7 cellular contexts compared by ENCODE assay signal in the genomic region with DNA sequence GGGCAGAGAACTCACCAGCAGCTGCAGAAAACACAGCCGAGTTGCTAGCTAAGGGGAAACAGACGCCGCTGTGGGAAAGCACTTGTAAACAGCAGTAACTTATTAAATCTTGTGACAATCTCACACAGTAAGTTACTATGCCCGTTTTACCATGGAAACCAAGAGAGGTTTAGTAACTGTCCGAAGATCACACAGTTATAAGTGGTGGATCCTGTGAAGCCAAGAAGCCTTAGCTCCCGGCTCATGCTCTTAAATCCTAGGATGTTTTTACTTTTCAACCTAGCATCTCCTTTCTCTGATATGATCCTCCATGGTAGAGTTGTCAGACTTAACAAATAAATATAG. TPM values are rescaled to one million over a fixed set of nuclear protein-coding genes. Genes with fewer than 3 reads are reported as not detected.
DNase-seq lines count a peak whose midpoint lies in the region; ATAC-seq and TF ChIP-seq lines count a peak whose summit lies in the region.

No MANE protein-coding gene starts in this region.

- no peaks in the 10 kb centered on the region for H3K9me3 ChIP-seq in HEK293 (ENCODE audit: control insufficient read depth, insufficient read depth, low read depth, low read length)
- H3K9me3 ChIP-seq in smooth muscle cell (replicated peaks; ENCODE audit: low read depth): no peaks in the 10 kb centered on the region

- peaks cover 28% of the 10 kb centered on the region for H3K79me2 ChIP-seq in smooth muscle cell (ENCODE audit: low read depth)

- H3K27ac ChIP-seq in HEK293 (ENCODE audit: extremely low read depth, low read depth, low read length) (peak overlapping the region; percentile 80; the same call in 1 of the 2 replicates), smooth muscle cell (ENCODE audit: low read depth) (peak overlapping the region; percentile 77)

- H3F3A ChIP-seq in smooth muscle cell (ENCODE audit: low read depth): peaks cover 43% of the 10 kb centered on the region

- CTCF ChIA-PET in HEK293 (lab: Yijun Ruan, JAX): interaction anchor here (0.5 to 2.4 kb wide), 20 partner anchors 10 to 1952 kb away, joined by 3 to 23 read pairs (median 4); no protein-coding TSS in a partner anchor

- ATAC-seq in GM21390 (IDR thresholded peaks at IDR 0.05; ENCODE audit: unreplicated experiment): no peak
- no peak for ATAC-seq in HG03039 (IDR thresholded peaks at IDR 0.05; ENCODE audit: unreplicated experiment)

- H3K9ac ChIP-seq in smooth muscle cell (ENCODE audit: low read depth): no peak overlapping the region

- H3K4me1 Mint-ChIP-seq in activated T-helper 1 cell treated with anti-CD3 and anti-CD28 coated beads, Interleukin-12 subunit alpha, Interleukin-12 subunit beta, Interleukin-2, Interleukin-4 antibody, amounts not matched to agents 30 ng/mL and 10 ng/mL and 1 ng/mL, durations not matched to agents 14 hours and 24 hours and 36 hours (ENCODE audit: low read depth): peaks cover 11% of the 10 kb centered on the region

- no peak overlapping the region for H3K4me3 ChIP-seq in HEK293 (ENCODE audit: low read depth, low read length)
- peak overlapping the region; percentile 55 for H3K4me3 ChIP-seq in iPS-11a (ENCODE audit: low read depth, low read length)
- peak overlapping the region; percentile 75 for H3K4me3 ChIP-seq in smooth muscle cell

- H4K20me1 ChIP-seq in smooth muscle cell (ENCODE audit: low read depth): peaks cover 27% of the 10 kb centered on the region

- peak overlapping the region; percentile 91 for H3K4me2 ChIP-seq in smooth muscle cell

- 10% methylated on average over 6 of the region's 6 CpGs for WGBS in smooth muscle cell (ENCODE audit: low lambda C conversion rate)

- intact Hi-C loops in activated T-helper 1 cell treated with anti-CD3 and anti-CD28 coated beads, Interleukin-12 subunit alpha, Interleukin-12 subunit beta, Interleukin-2, Interleukin-4 antibody, amounts not matched to agents 30 ng/mL and 10 ng/mL and 1 ng/mL, durations not matched to agents 14 hours and 24 hours and 36 hours (cut with micrococcal nuclease): no loop called here

- H3K36me3 Mint-ChIP-seq in activated T-helper 1 cell treated with anti-CD3 and anti-CD28 coated beads, Interleukin-12 subunit alpha, Interleukin-12 subunit beta, Interleukin-2, Interleukin-4 antibody, amounts not matched to agents 30 ng/mL and 10 ng/mL and 1 ng/mL, durations not matched to agents 14 hours and 24 hours and 36 hours (ENCODE audit: low read depth): no peaks in the 10 kb centered on the region

- no peaks in the 10 kb centered on the region for H3K9me3 Mint-ChIP-seq in activated T-helper 1 cell treated with anti-CD3 and anti-CD28 coated beads, Interleukin-12 subunit alpha, Interleukin-12 subunit beta, Interleukin-2, Interleukin-4 antibody, amounts not matched to agents 30 ng/mL and 10 ng/mL and 1 ng/mL, durations not matched to agents 14 hours and 24 hours and 36 hours

- H3K36me3 ChIP-seq in HEK293 (ENCODE audit: control insufficient read depth in 2 of 2, insufficient read depth in 1 of 2, low read length in 2 of 2) (peaks cover 0 to 4% of the 10 kb centered on the region in 2 experiments; a peak in 1 of 3 replicates), smooth muscle cell (ENCODE audit: low read depth) (no peaks in the 10 kb centered on the region)

- no peak for DNase-seq in activated T-helper 1 cell treated with anti-CD3 and anti-CD28 coated beads, Interleukin-12 subunit alpha, Interleukin-12 subunit beta, Interleukin-2, Interleukin-4 antibody, amounts not matched to agents 30 ng/mL and 10 ng/mL and 1 ng/mL, durations not matched to agents 14 hours and 24 hours and 36 hours (ENCODE audit: low spot score)
- no peak for DNase-seq in smooth muscle cell (lab: John Stamatoyannopoulos, UW; ENCODE audit: unreplicated experiment)
- no peak for DNase-seq in COLO829 (ENCODE audit: low spot score)

- H2AFZ ChIP-seq in smooth muscle cell (ENCODE audit: low read depth): no peak overlapping the region

- peak overlapping the region; percentile 56 for H3K4me3 Mint-ChIP-seq in activated T-helper 1 cell treated with anti-CD3 and anti-CD28 coated beads, Interleukin-12 subunit alpha, Interleukin-12 subunit beta, Interleukin-2, Interleukin-4 antibody, amounts not matched to agents 30 ng/mL and 10 ng/mL and 1 ng/mL, durations not matched to agents 14 hours and 24 hours and 36 hours

- H3K4me1 ChIP-seq in HEK293 (ENCODE audit: control insufficient read depth, insufficient read depth, low read length) (peaks cover 19% of the 10 kb centered on the region), smooth muscle cell (ENCODE audit: low read depth) (peaks cover 27% of the 10 kb centered on the region)

- no peak overlapping the region for H3K27ac Mint-ChIP-seq in activated T-helper 1 cell treated with anti-CD3 and anti-CD28 coated beads, Interleukin-12 subunit alpha, Interleukin-12 subunit beta, Interleukin-2, Interleukin-4 antibody, amounts not matched to agents 30 ng/mL and 10 ng/mL and 1 ng/mL, durations not matched to agents 14 hours and 24 hours and 36 hours

- POLR2A ChIA-PET in HEK293 (lab: Yijun Ruan, JAX): interaction anchor here (1.2 kb wide), 1 partner anchor 9 kb away, joined by 5 read pairs; no protein-coding TSS in a partner anchor

- TF ChIP-seq CTCF in HEK293 (tag by site-specific recombination; IDR thresholded peaks at IDR 0.05): no peak
- TF ChIP-seq CTCF in smooth muscle cell (IDR thresholded peaks at IDR 0.05; ENCODE audit: borderline replicate concordance, insufficient read depth, poor library complexity, severe bottlenecking): no peak

- no peaks in the 10 kb centered on the region for H3K27me3 ChIP-seq in smooth muscle cell (ENCODE audit: low read depth)

- H3K27me3 Mint-ChIP-seq in activated T-helper 1 cell treated with anti-CD3 and anti-CD28 coated beads, Interleukin-12 subunit alpha, Interleukin-12 subunit beta, Interleukin-2, Interleukin-4 antibody, amounts not matched to agents 30 ng/mL and 10 ng/mL and 1 ng/mL, durations not matched to agents 14 hours and 24 hours and 36 hours (ENCODE audit: insufficient read depth): peaks cover 52% of the 10 kb centered on the region

TF ChIP-seq in HEK293, 187 proteins besides CTCF, POLR2A, EP300 and RAD21 (continues in another document):
- TF ChIP-seq, protein P1, sequence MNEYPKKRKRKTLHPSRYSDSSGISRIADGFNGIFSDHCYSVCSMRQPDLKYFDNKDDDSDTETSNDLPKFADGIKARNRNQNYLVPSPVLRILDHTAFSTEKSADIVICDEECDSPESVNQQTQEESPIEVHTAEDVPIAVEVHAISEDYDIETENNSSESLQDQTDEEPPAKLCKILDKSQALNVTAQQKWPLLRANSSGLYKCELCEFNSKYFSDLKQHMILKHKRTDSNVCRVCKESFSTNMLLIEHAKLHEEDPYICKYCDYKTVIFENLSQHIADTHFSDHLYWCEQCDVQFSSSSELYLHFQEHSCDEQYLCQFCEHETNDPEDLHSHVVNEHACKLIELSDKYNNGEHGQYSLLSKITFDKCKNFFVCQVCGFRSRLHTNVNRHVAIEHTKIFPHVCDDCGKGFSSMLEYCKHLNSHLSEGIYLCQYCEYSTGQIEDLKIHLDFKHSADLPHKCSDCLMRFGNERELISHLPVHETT (tag by site-specific recombination; IDR thresholded peaks at IDR 0.05): no peak
- TF ChIP-seq ZNF311 (tag by site-specific recombination; IDR thresholded peaks at IDR 0.05; ENCODE audit: borderline replicate concordance) (no peak), ZNF366 (tag by site-specific recombination; conservative IDR thresholded peaks at IDR 0.05) (no peak), ZNF521 (tag by site-specific recombination; IDR thresholded peaks at IDR 0.05) (no peak), IKZF3 (tag by site-specific recombination; IDR thresholded peaks at IDR 0.05) (no peak), ZNF837 (tag by site-specific recombination; IDR thresholded peaks at IDR 0.05) (no peak), YY1 (tag by site-specific recombination; IDR thresholded peaks at IDR 0.05) (no peak), MZF1 (tag by site-specific recombination; IDR thresholded peaks at IDR 0.05; ENCODE audit: borderline replicate concordance) (no peak), ZNF112 (tag by site-specific recombination; IDR thresholded peaks at IDR 0.05) (no peak), ZNF169 (tag by site-specific recombination; IDR thresholded peaks at IDR 0.05) (no peak)
- TF ChIP-seq, protein P2, sequence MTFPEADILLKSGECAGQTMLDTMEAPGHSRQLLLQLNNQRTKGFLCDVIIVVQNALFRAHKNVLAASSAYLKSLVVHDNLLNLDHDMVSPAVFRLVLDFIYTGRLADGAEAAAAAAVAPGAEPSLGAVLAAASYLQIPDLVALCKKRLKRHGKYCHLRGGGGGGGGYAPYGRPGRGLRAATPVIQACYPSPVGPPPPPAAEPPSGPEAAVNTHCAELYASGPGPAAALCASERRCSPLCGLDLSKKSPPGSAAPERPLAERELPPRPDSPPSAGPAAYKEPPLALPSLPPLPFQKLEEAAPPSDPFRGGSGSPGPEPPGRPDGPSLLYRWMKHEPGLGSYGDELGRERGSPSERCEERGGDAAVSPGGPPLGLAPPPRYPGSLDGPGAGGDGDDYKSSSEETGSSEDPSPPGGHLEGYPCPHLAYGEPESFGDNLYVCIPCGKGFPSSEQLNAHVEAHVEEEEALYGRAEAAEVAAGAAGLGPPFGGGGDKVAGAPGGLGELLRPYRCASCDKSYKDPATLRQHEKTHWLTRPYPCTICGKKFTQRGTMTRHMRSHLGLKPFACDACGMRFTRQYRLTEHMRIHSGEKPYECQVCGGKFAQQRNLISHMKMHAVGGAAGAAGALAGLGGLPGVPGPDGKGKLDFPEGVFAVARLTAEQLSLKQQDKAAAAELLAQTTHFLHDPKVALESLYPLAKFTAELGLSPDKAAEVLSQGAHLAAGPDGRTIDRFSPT (tag by site-specific recombination; IDR thresholded peaks at IDR 0.05): peak; percentile 79; the same call in 1 of the 2 replicates
- TF ChIP-seq, protein P3, sequence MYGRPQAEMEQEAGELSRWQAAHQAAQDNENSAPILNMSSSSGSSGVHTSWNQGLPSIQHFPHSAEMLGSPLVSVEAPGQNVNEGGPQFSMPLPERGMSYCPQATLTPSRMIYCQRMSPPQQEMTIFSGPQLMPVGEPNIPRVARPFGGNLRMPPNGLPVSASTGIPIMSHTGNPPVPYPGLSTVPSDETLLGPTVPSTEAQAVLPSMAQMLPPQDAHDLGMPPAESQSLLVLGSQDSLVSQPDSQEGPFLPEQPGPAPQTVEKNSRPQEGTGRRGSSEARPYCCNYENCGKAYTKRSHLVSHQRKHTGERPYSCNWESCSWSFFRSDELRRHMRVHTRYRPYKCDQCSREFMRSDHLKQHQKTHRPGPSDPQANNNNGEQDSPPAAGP (tag by site-specific recombination; IDR thresholded peaks at IDR 0.05): 0 out of 2 replicates have a peak, but pooled peaks have one; percentile 8

RNA-seq across cellular contexts. Expression of a gene that starts 1.5 kb away (rescaled TPM):
- total RNA-seq in activated T-helper 1 cell treated with anti-CD3 and anti-CD28 coated beads, Interleukin-12 subunit alpha, Interleukin-12 subunit beta, Interleukin-2, Interleukin-4 antibody, amounts not matched to agents 30 ng/mL and 10 ng/mL and 1 ng/mL, durations not matched to agents 14 hours and 24 hours and 36 hours: 0.52 and 0.66 TPM in 2 replicates
- total RNA-seq in smooth muscle cell: 102 and 109 TPM in 2 replicates
- polyA plus RNA-seq in smooth muscle cell: 131 and 144 TPM in 2 replicates

Comparison
In these comparisons a context has a peak if more than half of its experiments do, and no peak if none do; other contexts are left out.
1. RNA of a gene that starts 1.5 kb away (total RNA-seq): 102 to 109 TPM in smooth muscle cell; 0.52 to 0.66 TPM in activated T-helper 1 cell treated with anti-CD3 and anti-CD28 coated beads, Interleukin-12 subunit alpha, Interleukin-12 subunit beta, Interleukin-2, Interleukin-4 antibody, amounts not matched to agents 30 ng/mL and 10 ng/mL and 1 ng/mL, durations not matched to agents 14 hours and 24 hours and 36 hours; every median in the first group is over 10 times any median in the second.